Comparison of ENCODE assay signal across 8 cellular contexts in the genomic region with DNA sequence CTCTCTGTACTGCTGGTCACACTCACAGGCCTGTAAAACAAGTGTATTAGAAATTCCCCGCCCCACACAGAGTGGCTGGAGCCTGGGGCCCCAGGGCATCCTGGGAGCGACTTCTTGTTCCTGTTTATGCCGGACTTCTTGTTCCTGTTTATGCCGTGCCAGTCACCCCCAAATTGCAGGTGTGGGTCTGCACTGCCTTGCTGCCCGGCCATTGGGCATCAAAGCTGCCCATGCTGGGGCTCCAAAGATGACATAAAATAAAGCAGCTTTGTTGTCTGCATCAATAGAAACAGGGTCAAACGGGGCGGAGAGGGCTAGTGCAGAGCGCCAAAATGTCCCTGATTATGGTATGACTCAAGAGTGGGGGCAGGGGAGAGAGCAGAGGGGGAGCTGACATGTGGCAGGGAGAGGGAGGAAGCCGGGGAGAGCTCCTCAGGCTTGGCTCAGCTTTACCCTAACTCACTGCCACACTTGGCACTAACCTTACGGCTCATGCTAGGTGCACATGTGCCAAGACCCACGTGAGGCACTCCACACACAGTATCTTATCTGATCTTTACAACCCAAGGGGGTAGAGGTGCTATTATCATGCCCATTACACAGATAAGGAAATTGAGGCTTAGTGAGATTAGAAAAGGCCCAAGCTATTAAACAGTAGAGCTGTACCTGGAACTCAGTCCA.
A peak's percentile ranks its signal among the peaks of the same experiment; 100 is the strongest.
DNase-seq lines count a peak whose midpoint lies in the region; ATAC-seq and TF ChIP-seq lines count a peak whose summit lies in the region.

No MANE protein-coding gene starts in this region.

- DNase-seq in CD4-positive, alpha-beta T cell = peak in 4 of 10 experiments; percentile 22 to 36 (median 26)
- DNase-seq in OCI-M2 (lab: John Stamatoyannopoulos, UW; ENCODE audit: unreplicated experiment) (peak; percentile 21), cardiac fibroblast (ENCODE audit: low read depth in 2 of 2) (peak; percentile 36 to 61), mesothelial cell of epicardium (ENCODE audit: low spot score in 2 of 2, unreplicated experiment in 2 of 2) (no peak), NCI-H774 (lab: John Stamatoyannopoulos, UW) (no peak), HK-2 (ENCODE audit: unreplicated experiment) (no peak)

- peak overlapping the region; percentile 98 for H3K27ac Mint-ChIP-seq in CD4-positive, alpha-beta T cell
- H3K27ac Mint-ChIP-seq in mesothelial cell of epicardium = peak overlapping the region; percentile 76

- peaks cover 98% of the 10 kb centered on the region for H3K4me1 Mint-ChIP-seq in CD4-positive, alpha-beta T cell (ENCODE audit: low read depth)
- peaks cover 78% of the 10 kb centered on the region for H3K4me1 Mint-ChIP-seq in mesothelial cell of epicardium

- no peak overlapping the region for H3K4me3 ChIP-seq in cardiac fibroblast (replicated peaks in 1 of 2; ENCODE audit: low read depth in 2 of 2, low read length in 2 of 2)

- TF ChIP-seq POLR2A in GM18951 (IDR thresholded peaks at IDR 0.05; ENCODE audit: extremely low read depth, insufficient read depth, insufficient read length) = peak; percentile 15

- peaks cover 15% of the 10 kb centered on the region for H3K36me3 Mint-ChIP-seq in CD4-positive, alpha-beta T cell (ENCODE audit: low read depth)
- H3K36me3 Mint-ChIP-seq in mesothelial cell of epicardium = no peaks in the 10 kb centered on the region

- no peaks in the 10 kb centered on the region for H3K9me3 Mint-ChIP-seq in CD4-positive, alpha-beta T cell
- no peaks in the 10 kb centered on the region for H3K9me3 Mint-ChIP-seq in mesothelial cell of epicardium

- TF ChIP-seq CTCF in CD4-positive, alpha-beta T cell (IDR thresholded peaks at IDR 0.05) = no peak
- TF ChIP-seq CTCF in cardiac fibroblast (IDR thresholded peaks at IDR 0.05; ENCODE audit: low read depth, low read length) (no peak), mesothelial cell of epicardium (IDR thresholded peaks at IDR 0.05; ENCODE audit: unreplicated experiment) (no peak)

- in situ Hi-C loops in GM18951 (cut with MboI; ENCODE audit: low sequenced_read_pairs, unreplicated experiment) = no loop called here

- no peaks in the 10 kb centered on the region for H3K27me3 ChIP-seq in CD4-positive, alpha-beta T cell (ENCODE audit: control insufficient read depth, insufficient read depth, low read length)

- peak overlapping the region; percentile 58 for H3K4me3 Mint-ChIP-seq in CD4-positive, alpha-beta T cell
- no peak overlapping the region for H3K4me3 Mint-ChIP-seq in mesothelial cell of epicardium

- no peak overlapping the region for H3K27ac ChIP-seq in CD4-positive, alpha-beta T cell (ENCODE audit: low read depth, low read length)

- H3K27me3 Mint-ChIP-seq in CD4-positive, alpha-beta T cell = no peaks in the 10 kb centered on the region
- no peaks in the 10 kb centered on the region for H3K27me3 Mint-ChIP-seq in mesothelial cell of epicardium (ENCODE audit: low read depth)

- H3K9me3 ChIP-seq in CD4-positive, alpha-beta T cell (ENCODE audit: control insufficient read depth, low read length) = no peaks in the 10 kb centered on the region

- intact Hi-C loops in CD4-positive, alpha-beta T cell (cut with DNase I, micrococcal nuclease) = no loop called here

- ATAC-seq in CD4-positive, alpha-beta T cell (ENCODE audit: poor library complexity) = peak; percentile 29
- ATAC-seq in HG03103 (IDR thresholded peaks at IDR 0.05; ENCODE audit: low read depth, unreplicated experiment) = peak; percentile 53

- CTCF ChIA-PET in CD4-positive, alpha-beta T cell (lab: Charles Lee) = interaction anchor here (0.8 to 5.1 kb wide), 5 partner anchors 10 to 40 kb away, joined by 3 to 17 read pairs (median 5); no protein-coding TSS in a partner anchor

- POLR2A ChIA-PET in CD4-positive, alpha-beta T cell (lab: Charles Lee) = interaction anchor here (0.6 to 6.9 kb wide), 10 partner anchors 8 to 98 kb away, joined by 3 to 49 read pairs (median 6); a partner anchor contains a TSS

Comparison
In these comparisons a context has a peak if more than half of its experiments do, and no peak if none do; other contexts are left out.
1. DNase-seq: peak in OCI-M2 (single experiment) and cardiac fibroblast (2 of 2); none in mesothelial cell of epicardium (0 of 2), NCI-H774 (single experiment) and HK-2 (single experiment).